ENCODE assay signal across 14 cellular contexts in the genomic region with DNA sequence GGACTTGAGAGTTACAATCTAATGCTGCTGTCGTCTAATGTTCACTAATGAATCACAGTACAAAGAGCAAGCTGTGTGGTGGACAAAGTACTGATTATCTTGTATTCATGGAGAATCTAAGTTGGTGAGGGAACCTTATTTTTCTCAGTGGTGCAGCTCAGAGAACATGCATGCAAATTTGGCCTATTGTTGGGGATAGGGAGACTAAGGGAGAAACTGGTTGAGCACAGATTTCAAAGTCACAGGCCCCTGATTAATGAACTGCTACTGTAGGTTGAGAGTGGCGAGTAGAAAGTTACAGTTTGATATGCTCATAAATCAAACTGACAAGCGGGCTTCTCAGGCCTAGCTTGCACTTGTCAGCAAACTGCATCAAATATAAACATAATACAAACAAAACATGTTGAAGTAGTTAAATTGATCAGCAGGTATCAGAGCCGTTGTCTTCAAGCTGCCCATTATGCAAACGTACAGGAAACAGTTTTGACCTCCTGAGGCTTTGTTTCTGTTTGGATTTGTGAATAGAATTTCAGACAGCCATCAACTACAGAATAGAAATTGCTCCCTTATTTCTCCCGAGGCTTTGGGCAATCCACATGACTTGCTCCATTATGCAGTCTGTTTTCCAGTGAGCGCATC.
DNase-seq lines count a peak whose midpoint lies in the region; ATAC-seq and TF ChIP-seq lines count a peak whose summit lies in the region.
"Had no signal": no experiment of that assay in that cellular context is flagged by ENCODE, and none has a peak within 500 bp of the region (broad histone marks: within the 10 kb centered on the region; RNA-seq: fewer than 3 reads in every experiment).

No MANE protein-coding gene starts in this region.

- TF ChIP-seq CTCF in WTC11 (IDR thresholded peaks at IDR 0.05), result no peak
- TF ChIP-seq CTCF in nephron (IDR thresholded peaks at IDR 0.05; ENCODE audit: unreplicated experiment in 3 of 3), result no peak
- TF ChIP-seq CTCF in PC-3 (conservative IDR thresholded peaks at IDR 0.05; ENCODE audit: low read depth, low read length), result no peak

- H3K4me3 Mint-ChIP-seq in WTC11 (peak overlapping the region; percentile 24), nephron (no peak overlapping the region)
- no peak overlapping the region for H3K4me3 Mint-ChIP-seq in activated CD4-positive, alpha-beta memory T cell treated with anti-CD3 and anti-CD28 coated beads for 36 hours

- H3K4me2 ChIP-seq in PC-3 (ENCODE audit: low read length), result no peak overlapping the region

- CTCF ChIA-PET in WTC11 (lab: Charles Lee), result interaction anchor here (0.9 kb wide), 1 partner anchor 26 kb away, joined by 3 read pairs; no protein-coding TSS in a partner anchor
- CTCF ChIA-PET in PC-3 (lab: Charles Lee), result no interaction called here
- CTCF ChIA-PET in activated CD4-positive, alpha-beta memory T cell treated with anti-CD3 and anti-CD28 coated beads for 36 hours (lab: Charles Lee), result no interaction called here

- H3K9me3 ChIP-seq in HUES48 (ENCODE audit: control insufficient read depth, insufficient read depth, low read length) (no peaks in the 10 kb centered on the region), PC-3 (ENCODE audit: low read length) (no peaks in the 10 kb centered on the region)

- no peaks in the 10 kb centered on the region for H3K79me2 ChIP-seq in PC-3 (ENCODE audit: low read length)

- no TSS peak for BruUV-seq in PC-3 (replicated peaks; lab: Mats Ljungman, UMichigan)

- intact Hi-C loops in PC-3 (cut with micrococcal nuclease), result no loop called here
- intact Hi-C loops in activated CD4-positive, alpha-beta memory T cell treated with anti-CD3 and anti-CD28 coated beads for 36 hours (cut with micrococcal nuclease), result no loop called here

- H3K27ac Mint-ChIP-seq in WTC11 (peak overlapping the region; percentile 95), nephron (peak overlapping the region in 2 of 3 experiments; percentile 41 to 69)
- H3K27ac Mint-ChIP-seq in activated CD4-positive, alpha-beta memory T cell treated with anti-CD3 and anti-CD28 coated beads for 36 hours, result no peak overlapping the region

- ATAC-seq in WTC11, result peak; percentile 82
- no peak for ATAC-seq in HG02885 (IDR thresholded peaks at IDR 0.05; ENCODE audit: poor library complexity, unreplicated experiment)
- ATAC-seq in PC-3, result no peak
- no peak for ATAC-seq in GM18909 (IDR thresholded peaks at IDR 0.05; ENCODE audit: poor library complexity, unreplicated experiment)

- H3K27me3 Mint-ChIP-seq in WTC11 (ENCODE audit: low read depth), result no peaks in the 10 kb centered on the region
- H3K27me3 Mint-ChIP-seq in nephron (ENCODE audit: low read depth), result no peaks in the 10 kb centered on the region
- H3K27me3 Mint-ChIP-seq in activated CD4-positive, alpha-beta memory T cell treated with anti-CD3 and anti-CD28 coated beads for 36 hours, result peaks cover 5% of the 10 kb centered on the region

- peaks cover 39% of the 10 kb centered on the region for H3K4me1 Mint-ChIP-seq in WTC11
- peaks cover 4% of the 10 kb centered on the region for H3K4me1 Mint-ChIP-seq in nephron
- no peaks in the 10 kb centered on the region for H3K4me1 Mint-ChIP-seq in activated CD4-positive, alpha-beta memory T cell treated with anti-CD3 and anti-CD28 coated beads for 36 hours (ENCODE audit: low read depth)

- H3K4me3 ChIP-seq in HUES48 (ENCODE audit: low read depth, low read length), result peak overlapping the region; percentile 20; the same call in 1 of the 2 replicates
- no peak overlapping the region for H3K4me3 ChIP-seq in PC-3 (ENCODE audit: low read length)

- H3K27me3 ChIP-seq in HUES48 (ENCODE audit: control insufficient read depth, insufficient read depth, low read length) (no peaks in the 10 kb centered on the region), PC-3 (ENCODE audit: low read length) (peaks cover 62% of the 10 kb centered on the region)
- H3K27me3 ChIP-seq: brain microvascular endothelial cell had no signal

- H3K4me1 ChIP-seq in HUES48 (ENCODE audit: control insufficient read depth, insufficient read depth, low read length) (peaks cover 42% of the 10 kb centered on the region), PC-3 (ENCODE audit: insufficient read depth, low read length) (no peaks in the 10 kb centered on the region)

- POLR2A ChIA-PET in WTC11 (lab: Charles Lee) (no interaction called here), PC-3 (lab: Charles Lee; ENCODE audit: unreplicated experiment) (no interaction called here)
- POLR2A ChIA-PET in activated CD4-positive, alpha-beta memory T cell treated with anti-CD3 and anti-CD28 coated beads for 36 hours (lab: Charles Lee), result no interaction called here

- H3K27ac ChIP-seq in HUES48 (ENCODE audit: low read depth, low read length), result peak overlapping the region; percentile 70
- no peak overlapping the region for H3K27ac ChIP-seq in PC-3 (ENCODE audit: low read length)
- H3K27ac ChIP-seq: brain microvascular endothelial cell had no signal

- H3K9me2 ChIP-seq in PC-3 (replicated peaks; ENCODE audit: low read length), result no peaks in the 10 kb centered on the region

- H4K20me1 ChIP-seq in PC-3 (ENCODE audit: low read length), result no peaks in the 10 kb centered on the region

- H3K9ac ChIP-seq in HUES48 (ENCODE audit: low read depth, low read length) (no peak overlapping the region), PC-3 (ENCODE audit: low read length) (no peak overlapping the region)

- H3K9me3 Mint-ChIP-seq in WTC11 (no peaks in the 10 kb centered on the region), nephron (no peaks in the 10 kb centered on the region)
- no peaks in the 10 kb centered on the region for H3K9me3 Mint-ChIP-seq in activated CD4-positive, alpha-beta memory T cell treated with anti-CD3 and anti-CD28 coated beads for 36 hours

- no peaks in the 10 kb centered on the region for H3K36me3 Mint-ChIP-seq in WTC11
- peaks cover 16% of the 10 kb centered on the region for H3K36me3 Mint-ChIP-seq in nephron (ENCODE audit: low read depth)
- H3K36me3 Mint-ChIP-seq in activated CD4-positive, alpha-beta memory T cell treated with anti-CD3 and anti-CD28 coated beads for 36 hours, result no peaks in the 10 kb centered on the region

- peak; percentile 54 for DNase-seq in DMS153 treated with DMSO at 0.1 percent for 48 hours (lab: John Stamatoyannopoulos, UW; ENCODE audit: unreplicated experiment)
- DNase-seq in WTC11 (ENCODE audit: low spot score), result no peak
- DNase-seq in PC-3, result no peak
- no peak for DNase-seq in activated CD4-positive, alpha-beta memory T cell treated with anti-CD3 and anti-CD28 coated beads for 36 hours
- DNase-seq: activated naive CD4-positive, alpha-beta T cell; brain microvascular endothelial cell; KG1; NCI-H1694; posterior cingulate gyrus; trophoblast cell had no signal

- no peak overlapping the region for H2AFZ ChIP-seq in PC-3 (ENCODE audit: low read length)

- H3K36me3 ChIP-seq in HUES48 (ENCODE audit: control insufficient read depth, insufficient read depth, low read length) (no peaks in the 10 kb centered on the region), PC-3 (ENCODE audit: low read depth, low read length) (no peaks in the 10 kb centered on the region)
- H3K36me3 ChIP-seq: brain microvascular endothelial cell had no signal

- H3F3A ChIP-seq in PC-3 (ENCODE audit: low read length, unreplicated experiment), result no peaks in the 10 kb centered on the region

TF ChIP-seq in WTC11, 78 proteins besides CTCF, POLR2A, EP300 and RAD21:
- TF ChIP-seq, protein P1, sequence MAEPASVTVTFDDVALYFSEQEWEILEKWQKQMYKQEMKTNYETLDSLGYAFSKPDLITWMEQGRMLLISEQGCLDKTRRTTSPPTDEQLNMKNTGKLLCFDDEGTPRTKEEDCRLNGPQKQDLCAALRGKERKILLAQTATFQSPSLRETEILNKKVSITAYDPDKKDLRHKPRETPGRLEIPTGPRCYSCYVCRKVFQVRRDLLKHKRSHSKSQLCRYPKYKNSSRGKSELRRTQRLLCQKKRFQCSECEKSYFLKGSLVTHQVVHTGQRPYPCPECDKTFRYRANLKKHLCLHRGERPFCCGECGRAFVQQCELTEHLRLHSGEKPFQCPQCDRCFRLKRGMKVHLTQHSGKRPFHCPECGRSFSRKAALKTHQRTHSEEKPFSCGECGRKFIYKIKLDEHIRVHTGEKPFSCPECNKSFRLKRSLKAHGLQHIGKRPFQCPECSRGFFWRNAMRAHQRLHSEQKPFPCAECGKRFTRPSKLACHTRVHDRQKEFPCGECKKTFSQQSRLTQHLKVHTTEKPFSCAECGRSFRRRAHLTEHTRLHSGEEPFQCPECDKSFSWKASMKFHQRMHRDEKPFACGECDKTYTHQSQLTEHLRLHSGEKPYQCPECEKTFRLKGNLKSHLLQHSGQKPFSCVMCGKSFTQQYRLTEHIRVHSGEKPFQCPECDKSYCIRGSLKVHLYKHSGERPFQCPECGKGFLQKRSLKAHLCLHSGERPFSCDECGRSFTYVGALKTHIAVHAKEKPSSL (CRISPR knock-in tag; conservative IDR thresholded peaks at IDR 0.05), result no peak
- TF ChIP-seq SMAD3 (CRISPR knock-in tag; IDR thresholded peaks at IDR 0.05; ENCODE audit: borderline replicate concordance) (no peak), TEAD4 (CRISPR knock-in tag; IDR thresholded peaks at IDR 0.05) (no peak), OVOL2 (CRISPR knock-in tag; IDR thresholded peaks at IDR 0.05; ENCODE audit: borderline replicate concordance) (no peak), NFYB (CRISPR knock-in tag; conservative IDR thresholded peaks at IDR 0.05; ENCODE audit: low read depth) (no peak)
